ENCODE assay signal across 14 cellular contexts in the genomic region with DNA sequence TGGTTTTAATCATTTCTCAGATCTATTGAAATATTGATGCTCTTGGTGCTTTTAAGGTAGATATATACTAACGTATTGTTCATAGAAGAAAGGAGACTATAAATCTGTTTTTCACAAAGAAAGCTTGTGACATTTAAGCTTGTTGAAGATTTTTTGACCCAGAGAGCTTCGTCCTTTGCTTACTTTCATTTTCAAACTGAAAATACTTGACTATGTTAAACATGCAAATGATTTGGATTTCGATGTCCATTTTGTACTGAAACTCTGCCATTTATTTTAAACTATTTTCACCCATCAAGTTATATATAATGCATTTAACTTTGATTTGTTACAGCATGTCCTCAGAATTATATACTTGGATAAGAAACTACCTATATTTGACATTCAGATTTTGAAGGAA.
DNase-seq lines count a peak whose midpoint lies in the region; ATAC-seq and TF ChIP-seq lines count a peak whose summit lies in the region.
"Had no signal": no experiment of that assay in that cellular context is flagged by ENCODE, and none has a peak within 500 bp of the region (broad histone marks: within the 10 kb centered on the region; RNA-seq: fewer than 3 reads in every experiment).

No MANE protein-coding gene starts in this region.

- H3K36me3 ChIP-seq in subcutaneous abdominal adipose tissue (ENCODE audit: control insufficient read depth in 5 of 5, insufficient read depth in 5 of 5, low read length in 5 of 5) = no peaks in the 10 kb centered on the region
- H3K36me3 ChIP-seq: BLaER1 treated with 17β-estradiol and CSF1 and Interleukin-3, amounts not matched to agents 10 nM and 100 nM had no signal

- H3K4me1 Mint-ChIP-seq in activated naive CD4-positive, alpha-beta T cell treated with anti-CD3 and anti-CD28 coated beads, Interleukin-2, amount 50 U/mL, for 24 hours = peaks cover 11% of the 10 kb centered on the region
- peaks cover 3% of the 10 kb centered on the region for H3K4me1 Mint-ChIP-seq in activated naive CD8-positive, alpha-beta T cell treated with anti-CD3 and anti-CD28 coated beads, Interleukin-2, amount 10 ng/mL, durations not matched to agents 7 days and 5 days

- peak overlapping the region; percentile 58 for H3K4me3 Mint-ChIP-seq in activated naive CD4-positive, alpha-beta T cell treated with anti-CD3 and anti-CD28 coated beads, Interleukin-2, amount 50 U/mL, for 24 hours
- H3K4me3 Mint-ChIP-seq in activated naive CD8-positive, alpha-beta T cell treated with anti-CD3 and anti-CD28 coated beads, Interleukin-2, amount 10 ng/mL, durations not matched to agents 7 days and 5 days = peak overlapping the region; percentile 41

- no peak for TF ChIP-seq CTCF in GM10248 (IDR thresholded peaks at IDR 0.05; ENCODE audit: control extremely low read depth, extremely low read depth, low read depth, missing control alignments)

- no peak for ATAC-seq in activated naive CD4-positive, alpha-beta T cell treated with anti-CD3 and anti-CD28 coated beads, Interleukin-2, amount 50 U/mL, for 72 hours
- ATAC-seq in HG03354 (IDR thresholded peaks at IDR 0.05; ENCODE audit: poor library complexity, severe bottlenecking, unreplicated experiment) (peak; percentile 53), HG02970 (IDR thresholded peaks at IDR 0.05; ENCODE audit: low FRiP score, unreplicated experiment) (no peak)
- ATAC-seq in activated naive CD8-positive, alpha-beta T cell treated with anti-CD3 and anti-CD28 coated beads, Interleukin-2, amount 10 ng/mL, durations not matched to agents 7 days and 5 days (ENCODE audit: low read depth) = no peak
- ATAC-seq: foreskin keratinocyte, right cardiac atrium, Right ventricle myocardium inferior had no signal

- CTCF ChIA-PET in GM10248 (lab: Yijun Ruan, JAX) = interaction anchor here (1.1 kb wide), 1 partner anchor 37 kb away, joined by 3 read pairs; no protein-coding TSS in a partner anchor

- peak overlapping the region; percentile 26 to 59 (median 48) for H3K4me3 ChIP-seq in subcutaneous abdominal adipose tissue (ENCODE audit: low read depth in 1 of 5, low read length in 5 of 5)
- H3K4me3 ChIP-seq: BLaER1 treated with 17β-estradiol and CSF1 and Interleukin-3, amounts not matched to agents 10 nM and 100 nM had no signal

- no peak overlapping the region for H3K27ac Mint-ChIP-seq in activated naive CD4-positive, alpha-beta T cell treated with anti-CD3 and anti-CD28 coated beads, Interleukin-2, amount 50 U/mL, for 24 hours
- no peak overlapping the region for H3K27ac Mint-ChIP-seq in activated naive CD4-positive, alpha-beta T cell treated with anti-CD3 and anti-CD28 coated beads, Interleukin-2, amount 50 U/mL, for 72 hours
- H3K27ac Mint-ChIP-seq in activated naive CD8-positive, alpha-beta T cell treated with anti-CD3 and anti-CD28 coated beads, Interleukin-2, amount 10 ng/mL, durations not matched to agents 7 days and 5 days = no peak overlapping the region

- H3K36me3 Mint-ChIP-seq in activated naive CD4-positive, alpha-beta T cell treated with anti-CD3 and anti-CD28 coated beads, Interleukin-2, amount 50 U/mL, for 24 hours = no peaks in the 10 kb centered on the region
- no peaks in the 10 kb centered on the region for H3K36me3 Mint-ChIP-seq in activated naive CD4-positive, alpha-beta T cell treated with anti-CD3 and anti-CD28 coated beads, Interleukin-2, amount 50 U/mL, for 72 hours
- H3K36me3 Mint-ChIP-seq in activated naive CD8-positive, alpha-beta T cell treated with anti-CD3 and anti-CD28 coated beads, Interleukin-2, amount 10 ng/mL, durations not matched to agents 7 days and 5 days = no peaks in the 10 kb centered on the region

- POLR2A ChIA-PET in activated naive CD8-positive, alpha-beta T cell treated with anti-CD3 and anti-CD28 coated beads, Interleukin-2, amount 10 ng/mL, durations not matched to agents 7 days and 5 days (lab: Charles Lee) = no interaction called here
- POLR2A ChIA-PET in GM10248 (lab: Yijun Ruan, JAX) = no interaction called here

- H3K9me3 ChIP-seq in subcutaneous abdominal adipose tissue (ENCODE audit: control insufficient read depth in 5 of 5, low read length in 5 of 5) = no peaks in the 10 kb centered on the region
- H3K9me3 ChIP-seq: BLaER1 treated with 17β-estradiol and CSF1 and Interleukin-3, amounts not matched to agents 10 nM and 100 nM had no signal

- peak overlapping the region in 3 of 5 donors; percentile 5 to 51 (median 32) for H3K9ac ChIP-seq in subcutaneous abdominal adipose tissue (ENCODE audit: low read length in 5 of 5)
- H3K9ac ChIP-seq: BLaER1 treated with 17β-estradiol and CSF1 and Interleukin-3, amounts not matched to agents 10 nM and 100 nM had no signal

- H3K27me3 ChIP-seq in subcutaneous abdominal adipose tissue (ENCODE audit: control insufficient read depth in 5 of 5, insufficient read depth in 4 of 5, low read length in 5 of 5) = no peaks in the 10 kb centered on the region
- H3K27me3 ChIP-seq: BLaER1 treated with 17β-estradiol and CSF1 and Interleukin-3, amounts not matched to agents 10 nM and 100 nM; foreskin keratinocyte had no signal

- no peaks in the 10 kb centered on the region for H3K9me3 Mint-ChIP-seq in activated naive CD4-positive, alpha-beta T cell treated with anti-CD3 and anti-CD28 coated beads, Interleukin-2, amount 50 U/mL, for 24 hours
- H3K9me3 Mint-ChIP-seq in activated naive CD4-positive, alpha-beta T cell treated with anti-CD3 and anti-CD28 coated beads, Interleukin-2, amount 50 U/mL, for 72 hours = no peaks in the 10 kb centered on the region
- H3K9me3 Mint-ChIP-seq in activated naive CD8-positive, alpha-beta T cell treated with anti-CD3 and anti-CD28 coated beads, Interleukin-2, amount 10 ng/mL, durations not matched to agents 7 days and 5 days = no peaks in the 10 kb centered on the region

- no peak for DNase-seq in activated naive CD4-positive, alpha-beta T cell treated with anti-CD3 and anti-CD28 coated beads, Interleukin-2, amount 50 U/mL, for 72 hours (ENCODE audit: low spot score in 2 of 2)
- no peak for DNase-seq in activated naive CD8-positive, alpha-beta T cell treated with anti-CD3 and anti-CD28 coated beads, Interleukin-2, amount 10 ng/mL, durations not matched to agents 7 days and 5 days
- DNase-seq in GM10248 (ENCODE audit: extremely low spot score) (no peak), GDM1 (lab: John Stamatoyannopoulos, UW) (no peak)
- DNase-seq: NCI-H2029, right cardiac atrium had no signal

- peaks cover 0 to 15% (median 0%) of the 10 kb centered on the region in 5 donors for H3K4me1 ChIP-seq in subcutaneous abdominal adipose tissue (ENCODE audit: control insufficient read depth in 5 of 5, insufficient read depth in 5 of 5, low read length in 5 of 5)
- H3K4me1 ChIP-seq: foreskin keratinocyte had no signal

- H3K27me3 Mint-ChIP-seq in activated naive CD4-positive, alpha-beta T cell treated with anti-CD3 and anti-CD28 coated beads, Interleukin-2, amount 50 U/mL, for 24 hours = peaks cover 6% of the 10 kb centered on the region
- H3K27me3 Mint-ChIP-seq in activated naive CD8-positive, alpha-beta T cell treated with anti-CD3 and anti-CD28 coated beads, Interleukin-2, amount 10 ng/mL, durations not matched to agents 7 days and 5 days = peaks cover 15% of the 10 kb centered on the region

- H3K27ac ChIP-seq in subcutaneous abdominal adipose tissue (ENCODE audit: low read depth, low read length) = no peak overlapping the region
- H3K27ac ChIP-seq: BLaER1 treated with 17β-estradiol and CSF1 and Interleukin-3, amounts not matched to agents 10 nM and 100 nM; foreskin keratinocyte; HL-60 had no signal
